ENCODE assay signal across 13 cellular contexts in the genomic region with DNA sequence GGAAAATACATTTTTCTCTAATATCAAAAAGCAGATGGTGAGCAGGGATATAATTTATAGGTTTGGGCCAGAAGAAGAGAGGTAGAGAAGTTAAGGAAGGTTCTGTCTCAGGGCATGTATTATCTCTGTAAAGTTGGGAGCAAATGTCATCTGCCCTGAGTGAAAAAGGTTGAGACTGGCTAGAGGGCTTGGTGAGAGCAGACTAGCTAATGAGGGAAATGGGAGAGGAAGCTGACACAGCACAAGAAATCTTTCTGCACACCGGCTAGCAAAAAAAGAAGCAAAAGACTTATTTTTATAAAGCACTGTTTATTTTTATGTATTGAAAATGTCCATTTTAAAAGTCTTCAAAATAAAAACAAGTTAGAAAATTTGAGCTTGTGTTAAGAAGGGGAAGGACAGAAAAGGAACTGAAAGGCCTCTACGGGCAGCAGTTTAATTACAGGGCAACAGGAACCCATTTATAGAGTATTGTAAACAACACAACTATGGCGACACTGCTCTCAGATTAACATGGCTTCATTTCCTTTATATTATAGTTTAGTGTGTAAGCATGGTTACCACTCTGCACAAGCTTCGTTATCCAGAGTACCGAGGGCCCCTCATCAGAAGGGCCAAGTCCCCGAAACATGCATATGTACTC. TPM values are rescaled to one million over a fixed set of nuclear protein-coding genes. Genes with fewer than 3 reads are reported as not detected.
DNase-seq lines count a peak whose midpoint lies in the region; ATAC-seq and TF ChIP-seq lines count a peak whose summit lies in the region.
"Had no signal": no experiment of that assay in that cellular context is flagged by ENCODE, and none has a peak within 500 bp of the region (broad histone marks: within the 10 kb centered on the region; RNA-seq: fewer than 3 reads in every experiment).

No MANE protein-coding gene starts in this region.

- H3K4me1 ChIP-seq in gastroesophageal sphincter = no peaks in the 10 kb centered on the region
- no peaks in the 10 kb centered on the region for H3K4me1 ChIP-seq in ovary (ENCODE audit: insufficient read depth)
- H3K4me1 ChIP-seq: neural progenitor cell had no signal

- H3K27me3 ChIP-seq in gastroesophageal sphincter (no peaks in the 10 kb centered on the region), ovary (no peaks in the 10 kb centered on the region)
- H3K27me3 ChIP-seq: neural progenitor cell had no signal

- H3K9me3 ChIP-seq in gastroesophageal sphincter (peaks cover 0 to 11% (median 0%) of the 10 kb centered on the region in 3 donors), ovary (no peaks in the 10 kb centered on the region)

- ATAC-seq in GM18505 (IDR thresholded peaks at IDR 0.05; ENCODE audit: unreplicated experiment) = peak; percentile 51
- ATAC-seq in GM21390 (IDR thresholded peaks at IDR 0.05; ENCODE audit: unreplicated experiment) = peak; percentile 74
- peak; percentile 69 for ATAC-seq in HG03354 (IDR thresholded peaks at IDR 0.05; ENCODE audit: poor library complexity, severe bottlenecking, unreplicated experiment)
- no peak for ATAC-seq in activated T-helper 17 cell treated with anti-CD3 and anti-CD28 coated beads, Interleukin-2, amount 50 U/mL, for 72 hours (replicated peaks)
- no peak for ATAC-seq in HG03095 (IDR thresholded peaks at IDR 0.05; ENCODE audit: unreplicated experiment)
- no peak for ATAC-seq in gastroesophageal sphincter
- ATAC-seq in HG03045 (IDR thresholded peaks at IDR 0.05; ENCODE audit: unreplicated experiment) = no peak
- ATAC-seq: stimulated activated naive CD8-positive, alpha-beta T cell treated with anti-CD3 and anti-CD28 coated beads, Interleukin-15, amount 100 ng/mL, for 72 hours had no signal

- WGBS in gastroesophageal sphincter (ENCODE audit: low coverage in 1 of 2), 2 donors = 83 to 96% methylated on average over 6 of the region's 6 CpGs
- WGBS in ovary, 3 donors = 80 to 86% (median 82%) methylated on average over 6 of the region's 6 CpGs

- H3K4me3 ChIP-seq in gastroesophageal sphincter (no peak overlapping the region), ovary (no peak overlapping the region)
- H3K4me3 ChIP-seq: neural progenitor cell had no signal

- TF ChIP-seq POLR2A in GM18505 (IDR thresholded peaks at IDR 0.05; ENCODE audit: borderline replicate concordance, extremely low read depth, insufficient read depth, insufficient read length) (no peak), gastroesophageal sphincter (IDR thresholded peaks at IDR 0.05) (no peak), ovary (IDR thresholded peaks at IDR 0.05) (no peak)

- H3K36me3 ChIP-seq in gastroesophageal sphincter (peaks cover 0 to 61% of the 10 kb centered on the region in 2 donors), ovary (no peaks in the 10 kb centered on the region)
- H3K36me3 ChIP-seq: neural progenitor cell had no signal

- H3K36me3 Mint-ChIP-seq in activated T-helper 17 cell treated with anti-CD3 and anti-CD28 coated beads, Interleukin-2, amount 50 U/mL, for 72 hours (ENCODE audit: low read depth) = peaks cover 86% of the 10 kb centered on the region
- H3K36me3 Mint-ChIP-seq: neural progenitor cell had no signal

- peak overlapping the region; percentile 67 for H3K4me3 Mint-ChIP-seq in activated T-helper 17 cell treated with anti-CD3 and anti-CD28 coated beads, Interleukin-2, amount 50 U/mL, for 72 hours
- H3K4me3 Mint-ChIP-seq: neural progenitor cell; stimulated activated naive CD8-positive, alpha-beta T cell treated with anti-CD3 and anti-CD28 coated beads, Interleukin-15, amount 100 ng/mL, for 72 hours had no signal

- TF ChIP-seq CTCF in gastroesophageal sphincter (IDR thresholded peaks at IDR 0.05) (no peak), ovary (IDR thresholded peaks at IDR 0.05) (no peak)

- intact Hi-C loops in ovary (cut with DNase I) = no loop called here

- DNase-seq in ovary = no peak
- DNase-seq: DMS 273 treated with DMSO at 0.1 percent for 48 hours; NCI-H524; stimulated activated CD4-positive, alpha-beta T cell treated with anti-CD3 and anti-CD28 coated beads, Interleukin-15, amount 100 ng/mL, for 24 hours; stimulated activated naive CD8-positive, alpha-beta T cell treated with anti-CD3 and anti-CD28 coated beads, Interleukin-15, amount 100 ng/mL, for 72 hours had no signal

- peaks cover 49% of the 10 kb centered on the region for H3K4me1 Mint-ChIP-seq in activated T-helper 17 cell treated with anti-CD3 and anti-CD28 coated beads, Interleukin-2, amount 50 U/mL, for 72 hours
- H3K4me1 Mint-ChIP-seq: neural progenitor cell had no signal

- no peaks in the 10 kb centered on the region for H3K9me3 Mint-ChIP-seq in activated T-helper 17 cell treated with anti-CD3 and anti-CD28 coated beads, Interleukin-2, amount 50 U/mL, for 72 hours

- H3K27ac ChIP-seq in gastroesophageal sphincter = no peak overlapping the region
- H3K27ac ChIP-seq in ovary = no peak overlapping the region
- H3K27ac ChIP-seq: neural progenitor cell had no signal

- TF ChIP-seq EP300 in gastroesophageal sphincter (IDR thresholded peaks at IDR 0.05) = no peak
- TF ChIP-seq EP300 in ovary (IDR thresholded peaks at IDR 0.05) = no peak

- no peaks in the 10 kb centered on the region for H3K27me3 Mint-ChIP-seq in activated T-helper 17 cell treated with anti-CD3 and anti-CD28 coated beads, Interleukin-2, amount 50 U/mL, for 72 hours
- H3K27me3 Mint-ChIP-seq: stimulated activated naive CD8-positive, alpha-beta T cell treated with anti-CD3 and anti-CD28 coated beads, Interleukin-15, amount 100 ng/mL, for 72 hours had no signal

- no peak overlapping the region for H3K27ac Mint-ChIP-seq in activated T-helper 17 cell treated with anti-CD3 and anti-CD28 coated beads, Interleukin-2, amount 50 U/mL, for 72 hours
- H3K27ac Mint-ChIP-seq: neural progenitor cell; stimulated activated naive CD8-positive, alpha-beta T cell treated with anti-CD3 and anti-CD28 coated beads, Interleukin-15, amount 100 ng/mL, for 72 hours had no signal

RNA-seq across cellular contexts. Expression of a gene that starts 17.4 kb away (rescaled TPM):
- 100 to 1,000 TPM in 1 of 2 donors, 10 to 100 TPM in 1; 87.0 to 110 TPM for total RNA-seq in activated T-helper 17 cell treated with anti-CD3 and anti-CD28 coated beads, Interleukin-2, amount 50 U/mL, for 72 hours
- total RNA-seq in gastroesophageal sphincter (under 1 TPM in 2 of 4 donors, not detected in 2; 0.15 to 0.40 TPM), ovary (under 1 TPM in 2 of 7 donors, not detected in 5; 0.10 to 0.23 TPM)
- polyA plus RNA-seq in ovary = 1 to 10 TPM in 1 of 2 donors, under 1 TPM in 1; 0.08 to 1.3 TPM

Comparison
In these comparisons a context has a peak if more than half of its experiments do, and no peak if none do; other contexts are left out.
1. ATAC-seq: peak in GM18505 (single experiment), GM21390 (single experiment) and HG03354 (single experiment); none in activated T-helper 17 cell treated with anti-CD3 and anti-CD28 coated beads, Interleukin-2, amount 50 U/mL, for 72 hours (single experiment), HG03095 (single experiment), gastroesophageal sphincter (single experiment) and HG03045 (single experiment).
2. RNA of a gene that starts 17.4 kb away (total RNA-seq): 87.0 to 110 TPM in activated T-helper 17 cell treated with anti-CD3 and anti-CD28 coated beads, Interleukin-2, amount 50 U/mL, for 72 hours; 0.15 to 0.40 TPM in gastroesophageal sphincter and 0.10 to 0.23 TPM in ovary; every median in the first group is over 10 times any median in the second.